In genomic region chr12:18141583-18141982, GRCh38 we compare ENCODE assay signal across 15 cellular contexts. TPM values are rescaled to one million over a fixed set of nuclear protein-coding genes. Genes with fewer than 3 reads are reported as not detected.
DNase-seq lines count a peak whose midpoint lies in the region; ATAC-seq and TF ChIP-seq lines count a peak whose summit lies in the region.
"Had no signal": no experiment of that assay in that cellular context is flagged by ENCODE, and none has a peak within 500 bp of the region (broad histone marks: within the 10 kb centered on the region; RNA-seq: fewer than 3 reads in every experiment).

No MANE protein-coding gene starts in this region.

- ATAC-seq in GM18858 (IDR thresholded peaks at IDR 0.05; ENCODE audit: unreplicated experiment) = no peak
- ATAC-seq: activated T-helper 17 cell treated with anti-CD3 and anti-CD28 coated beads, Interleukin-2, amount 50 U/mL, for 72 hours had no signal

- no peak overlapping the region for H3T11ph ChIP-seq in H9 (ENCODE audit: low read length)

- no peak overlapping the region for H4K8ac ChIP-seq in H9 (replicated peaks; ENCODE audit: insufficient read length, low read depth, low read length)

- no peaks in the 10 kb centered on the region for H3K9me3 Mint-ChIP-seq in H9
- H3K9me3 Mint-ChIP-seq: activated B cell treated with CpG ODN at 0.5 μM for 24 hours; activated T-helper 17 cell treated with anti-CD3 and anti-CD28 coated beads, Interleukin-2, amount 50 U/mL, for 72 hours; dendritic cell treated with granulocyte-macrophage colony-stimulating factor and Interleukin-4, amounts not matched to agents 40 ng/mL and 50 ng/mL, for 4 days had no signal

- no peak overlapping the region for H3K4me3 ChIP-seq in fibroblast of mammary gland (ENCODE audit: control insufficient read depth, low read depth, low read length)
- no peak overlapping the region for H3K4me3 ChIP-seq in skeletal muscle cell (ENCODE audit: low read depth, low read length)
- H3K4me3 ChIP-seq: PC-9 had no signal

- no peak overlapping the region for H2BK15ac ChIP-seq in H9 (ENCODE audit: low read depth, low read length)

- no peak overlapping the region for H3K4me2 ChIP-seq in H9 (ENCODE audit: insufficient read depth, insufficient read length, low read length)
- H3K4me2 ChIP-seq: PC-9 had no signal

- no peaks in the 10 kb centered on the region for H3K27me3 Mint-ChIP-seq in H9 (ENCODE audit: low read depth)
- H3K27me3 Mint-ChIP-seq: activated B cell treated with CpG ODN at 0.5 μM for 24 hours; dendritic cell treated with granulocyte-macrophage colony-stimulating factor and Interleukin-4, amounts not matched to agents 40 ng/mL and 50 ng/mL, for 4 days had no signal

- no peak overlapping the region for H2BK20ac ChIP-seq in H9 (ENCODE audit: low read depth, low read length, poor library complexity, severe bottlenecking)

- no peak overlapping the region for H3K9ac ChIP-seq in H9 (ENCODE audit: extremely low read depth, insufficient read length, low read length)
- H3K9ac ChIP-seq: parathyroid adenoma had no signal

- H3K23me2 ChIP-seq in H9 (ENCODE audit: insufficient read length, low read depth, low read length, poor library complexity, severe bottlenecking) = no peaks in the 10 kb centered on the region

- no peak overlapping the region for H3K56ac ChIP-seq in H9 (ENCODE audit: insufficient read length, low read depth, low read length)

- H3K4me3 Mint-ChIP-seq in H9 = no peak overlapping the region
- H3K4me3 Mint-ChIP-seq: activated B cell treated with CpG ODN at 0.5 μM for 24 hours; activated T-helper 17 cell treated with anti-CD3 and anti-CD28 coated beads, Interleukin-2, amount 50 U/mL, for 72 hours; dendritic cell treated with granulocyte-macrophage colony-stimulating factor and Interleukin-4, amounts not matched to agents 40 ng/mL and 50 ng/mL, for 4 days had no signal

- no peaks in the 10 kb centered on the region for H3K79me1 ChIP-seq in H9 (ENCODE audit: insufficient read depth, low read depth, low read length, poor library complexity, severe bottlenecking)

- no peak for TF ChIP-seq CTCF in fibroblast of mammary gland (conservative IDR thresholded peaks at IDR 0.05; ENCODE audit: control insufficient read depth, insufficient read depth, low read depth, low read length)
- no peak for TF ChIP-seq CTCF in H9 (conservative IDR thresholded peaks at IDR 0.05)

- H3K18ac ChIP-seq in H9 (ENCODE audit: insufficient read length, low read depth, low read length) = no peak overlapping the region

- no peaks in the 10 kb centered on the region for H3K79me2 ChIP-seq in H9 (ENCODE audit: insufficient read depth, low read length)
- H3K79me2 ChIP-seq: parathyroid adenoma had no signal

- peak; percentile 18 for DNase-seq in HS-5 (ENCODE audit: low read depth)
- peak; percentile 77 for DNase-seq in fibroblast of mammary gland (ENCODE audit: low read depth)
- peak; percentile 71 for DNase-seq in skeletal muscle cell (ENCODE audit: low read depth)
- DNase-seq in activated CD8-positive, alpha-beta memory T cell treated with anti-CD3 and anti-CD28 coated beads, Interleukin-2, amount 50 U/mL, for 4 hours = no peak
- DNase-seq in H9 = no peak
- DNase-seq in epidermal melanocyte (ENCODE audit: insufficient read length, low spot score) = no peak
- DNase-seq: activated B cell treated with CpG ODN at 0.5 μM for 24 hours, DMS153, MV-4-11 had no signal

- H3K27ac ChIP-seq in H9 (ENCODE audit: insufficient read length, low read depth, low read length) = no peak overlapping the region
- H3K27ac ChIP-seq: parathyroid adenoma, PC-9 had no signal

- H3K14ac ChIP-seq in H9 (ENCODE audit: insufficient read depth, low read length) = no peak overlapping the region

- no peak overlapping the region for H3K23ac ChIP-seq in H9 (ENCODE audit: insufficient read length, low read depth, low read length)

- H3K27me3 ChIP-seq in H9 (ENCODE audit: insufficient read depth, low read length) = no peaks in the 10 kb centered on the region

- no peaks in the 10 kb centered on the region for H3K4me1 ChIP-seq in H9 (ENCODE audit: insufficient read depth, low read length)
- H3K4me1 ChIP-seq: parathyroid adenoma had no signal

- no peak overlapping the region for H2BK120ac ChIP-seq in H9 (ENCODE audit: low read depth, low read length, poor library complexity, severe bottlenecking)

- no peak overlapping the region for H2BK5ac ChIP-seq in H9 (ENCODE audit: insufficient read length, low read length)

- H3K9me3 ChIP-seq in H9 (ENCODE audit: control insufficient read depth, low read depth, low read length) = no peaks in the 10 kb centered on the region

- H3K4me1 Mint-ChIP-seq in H9 = no peaks in the 10 kb centered on the region
- H3K4me1 Mint-ChIP-seq: activated T-helper 17 cell treated with anti-CD3 and anti-CD28 coated beads, Interleukin-2, amount 50 U/mL, for 72 hours had no signal

- WGBS in H9 (ENCODE audit: extremely low coverage, insufficient read length, low lambda C conversion rate) = no CpG with 5 or more reads among the region's 3 CpGs

- no peak overlapping the region for H4K5ac ChIP-seq in H9 (ENCODE audit: insufficient read length, low read depth, low read length)

- H4K91ac ChIP-seq in H9 (ENCODE audit: insufficient read length, low read depth, low read length) = no peak overlapping the region

- no peaks in the 10 kb centered on the region for H3K36me3 Mint-ChIP-seq in H9 (ENCODE audit: insufficient read depth in 1 of 3, low read depth in 3 of 3)

- H3K27ac Mint-ChIP-seq in H9 = peak overlapping the region in 1 of 3 experiments; percentile 86; a peak in 1 of 7 replicates
- H3K27ac Mint-ChIP-seq: activated B cell treated with CpG ODN at 0.5 μM for 24 hours; activated T-helper 17 cell treated with anti-CD3 and anti-CD28 coated beads, Interleukin-2, amount 50 U/mL, for 72 hours; dendritic cell treated with granulocyte-macrophage colony-stimulating factor and Interleukin-4, amounts not matched to agents 40 ng/mL and 50 ng/mL, for 4 days had no signal

- no peak overlapping the region for H2AFZ ChIP-seq in H9 (ENCODE audit: low read length)
- H2AFZ ChIP-seq: parathyroid adenoma, PC-9 had no signal

- no peak overlapping the region for H2AK5ac ChIP-seq in H9 (ENCODE audit: insufficient read length, low read length)

- no peak overlapping the region for H2BK12ac ChIP-seq in H9 (ENCODE audit: insufficient read length, low read depth, low read length)

- H3K4ac ChIP-seq in H9 (ENCODE audit: low read depth, low read length) = no peak overlapping the region

- H4K20me1 ChIP-seq in H9 (ENCODE audit: control insufficient read depth, insufficient read depth, insufficient read length) = no peaks in the 10 kb centered on the region

TF ChIP-seq in PFSK-1, 5 proteins besides CTCF, POLR2A, EP300 and RAD21:
- TF ChIP-seq SIN3A (IDR thresholded peaks at IDR 0.05; ENCODE audit: borderline replicate concordance, insufficient read depth, low read length) (peak; percentile 32; the same call in 1 of the 2 replicates), POLR2AphosphoS5 (IDR thresholded peaks at IDR 0.05; ENCODE audit: low read depth, low read length) (no peak; the same call in 1 of the 2 replicates), FOXP2 (optimal IDR thresholded peaks at IDR 0.05; ENCODE audit: borderline replicate concordance, extremely low read depth, extremely low read length, insufficient read depth) (no peak), TAF1 (IDR thresholded peaks at IDR 0.05; ENCODE audit: borderline replicate concordance, insufficient read depth, low read length) (peak; percentile 52; the same call in 1 of the 2 replicates), REST (IDR thresholded peaks at IDR 0.05; ENCODE audit: insufficient read depth in 1 of 2, low read depth in 2 of 2, low read length in 2 of 2) (peak in 1 of 2 experiments; percentile 60; a peak in 1 of 4 replicates)
TF ChIP-seq in PFSK-1: peak in this region for 3.

RNA-seq across cellular contexts. Expression of gene RERGL, which starts 51.6 kb away (rescaled TPM):
- not detected for polyA plus RNA-seq in PFSK-1 (2012; ENCODE audit: insufficient read length, low read depth)
- total RNA-seq in H9 (2021) = not detected in 2 replicates
- total RNA-seq: activated B cell treated with CpG ODN at 0.5 μM for 24 hours; activated T-helper 17 cell treated with anti-CD3 and anti-CD28 coated beads, Interleukin-2, amount 50 U/mL, for 72 hours; PC-9 had no signal

Comparison
In these comparisons a context has a peak if more than half of its experiments do, and no peak if none do; other contexts are left out.
1. DNase-seq: peak in HS-5 (single experiment), fibroblast of mammary gland (single experiment) and skeletal muscle cell (single experiment); none in activated CD8-positive, alpha-beta memory T cell treated with anti-CD3 and anti-CD28 coated beads, Interleukin-2, amount 50 U/mL, for 4 hours (single experiment), H9 (single experiment) and epidermal melanocyte (single experiment).